Comparison of ENCODE assay signal across 9 cellular contexts in genomic region chr12:67070307-67070600, GRCh38.
DNase-seq lines count a peak whose midpoint lies in the region; ATAC-seq and TF ChIP-seq lines count a peak whose summit lies in the region.
"Had no signal": no experiment of that assay in that cellular context is flagged by ENCODE, and none has a peak within 500 bp of the region (broad histone marks: within the 10 kb centered on the region; RNA-seq: fewer than 3 reads in every experiment).

No MANE protein-coding gene starts in this region.

- H3K36me3 Mint-ChIP-seq in T-helper 1 cell treated with Interleukin-12 subunit alpha and Interleukin-12 subunit beta and Interleukin-4 antibody, amounts not matched to agents 30 μg/mL and 1 μg/mL, for 36 hours (ENCODE audit: low read depth), result peaks cover 2% of the 10 kb centered on the region

- peak overlapping the region; percentile 94 for H2AFZ ChIP-seq in parathyroid adenoma

- peak overlapping the region; percentile 81 for H3K4me3 Mint-ChIP-seq in T-helper 1 cell treated with Interleukin-12 subunit alpha and Interleukin-12 subunit beta and Interleukin-4 antibody, amounts not matched to agents 30 μg/mL and 1 μg/mL, for 36 hours

- H3K4me1 ChIP-seq in endocrine pancreas (ENCODE audit: control insufficient read depth, insufficient read depth, low read length) (no peaks in the 10 kb centered on the region), parathyroid adenoma (peaks cover 16% of the 10 kb centered on the region)

- ATAC-seq in GM18517 (IDR thresholded peaks at IDR 0.05; ENCODE audit: unreplicated experiment), result no peak

- peaks cover 9% of the 10 kb centered on the region for H3K79me2 ChIP-seq in parathyroid adenoma

- H3K27ac Mint-ChIP-seq in T-helper 1 cell treated with Interleukin-12 subunit alpha and Interleukin-12 subunit beta and Interleukin-4 antibody, amounts not matched to agents 30 μg/mL and 1 μg/mL, for 36 hours, result no peak overlapping the region

- POLR2A ChIA-PET in HEK293T (lab: Yijun Ruan, JAX), result interaction anchor here (1.3 to 1.5 kb wide), 2 partner anchors 95 to 199 kb away, joined by 4 to 8 read pairs; partner anchors contain the start of gene CAND1

- H3K4me3 ChIP-seq in endocrine pancreas (ENCODE audit: control insufficient read depth, insufficient read depth, low read length), result peak overlapping the region; percentile 60
- peak overlapping the region; percentile 66 for H3K4me3 ChIP-seq in parathyroid adenoma (ENCODE audit: low read depth, low read length)

- peaks cover 14% of the 10 kb centered on the region for H3K4me1 Mint-ChIP-seq in T-helper 1 cell treated with Interleukin-12 subunit alpha and Interleukin-12 subunit beta and Interleukin-4 antibody, amounts not matched to agents 30 μg/mL and 1 μg/mL, for 36 hours (ENCODE audit: low read depth)

- no peak overlapping the region for H3K9ac ChIP-seq in endocrine pancreas (ENCODE audit: control insufficient read depth, insufficient read depth, low read length)
- H3K9ac ChIP-seq in parathyroid adenoma, result no peak overlapping the region

- no peaks in the 10 kb centered on the region for H3K27me3 ChIP-seq in endocrine pancreas (ENCODE audit: control insufficient read depth, insufficient read depth, low read length)
- no peaks in the 10 kb centered on the region for H3K27me3 ChIP-seq in parathyroid adenoma (ENCODE audit: control insufficient read depth, insufficient read depth, low read length)

- H3K9me3 Mint-ChIP-seq in T-helper 1 cell treated with Interleukin-12 subunit alpha and Interleukin-12 subunit beta and Interleukin-4 antibody, amounts not matched to agents 30 μg/mL and 1 μg/mL, for 36 hours, result no peaks in the 10 kb centered on the region

- no peak for DNase-seq in T-helper 1 cell
- no peak for DNase-seq in HEK293T (ENCODE audit: extremely low spot score)
- no peak for DNase-seq in iPS-NIHi11 (ENCODE audit: low spot score)
- DNase-seq: cerebellar nuclear complex had no signal

- H3K36me3 ChIP-seq in endocrine pancreas (ENCODE audit: control insufficient read depth, insufficient read depth, low read length), result no peaks in the 10 kb centered on the region
- H3K36me3 ChIP-seq in parathyroid adenoma (ENCODE audit: control insufficient read depth, insufficient read depth, low read length), result no peaks in the 10 kb centered on the region

- H3K4me2 ChIP-seq in parathyroid adenoma (ENCODE audit: low read length), result peak overlapping the region; percentile 90

- H3K9me3 ChIP-seq in endocrine pancreas (ENCODE audit: control insufficient read depth, low read length) (no peaks in the 10 kb centered on the region), parathyroid adenoma (ENCODE audit: control insufficient read depth, low read length) (no peaks in the 10 kb centered on the region)

- TF ChIP-seq CTCF in VCaP (conservative IDR thresholded peaks at IDR 0.05), result no peak
- TF ChIP-seq CTCF in parathyroid adenoma (IDR thresholded peaks at IDR 0.05), result no peak

- peaks cover 57% of the 10 kb centered on the region for H3K27me3 Mint-ChIP-seq in T-helper 1 cell treated with Interleukin-12 subunit alpha and Interleukin-12 subunit beta and Interleukin-4 antibody, amounts not matched to agents 30 μg/mL and 1 μg/mL, for 36 hours (ENCODE audit: low read depth)

- H3K27ac ChIP-seq in VCaP (peak overlapping the region; percentile 85), parathyroid adenoma (peak overlapping the region; percentile 90)

- CTCF ChIA-PET in HEK293T (lab: Yijun Ruan, JAX), result interaction anchor here (1.2 kb wide), 1 partner anchor 44 kb away, joined by 4 read pairs; no protein-coding TSS in a partner anchor

TF ChIP-seq in HEK293T, 16 proteins besides CTCF, POLR2A, EP300 and RAD21:
- TF ChIP-seq CTBP1 (IDR thresholded peaks at IDR 0.05; ENCODE audit: borderline replicate concordance), result no peak
- TF ChIP-seq FOXK2 (IDR thresholded peaks at IDR 0.05), result no peak
- no peak for TF ChIP-seq BHLHE40 (IDR thresholded peaks at IDR 0.05; ENCODE audit: borderline replicate concordance)
- TF ChIP-seq ZNF384 (IDR thresholded peaks at IDR 0.05), result no peak
- no peak for TF ChIP-seq HDGF (IDR thresholded peaks at IDR 0.05; ENCODE audit: borderline replicate concordance)
- no peak for TF ChIP-seq NFRKB (IDR thresholded peaks at IDR 0.05)
- TF ChIP-seq PKNOX1 (IDR thresholded peaks at IDR 0.05), result no peak
- TF ChIP-seq SUZ12 (IDR thresholded peaks at IDR 0.05), result no peak
- no peak for TF ChIP-seq L3MBTL2 (conservative IDR thresholded peaks at IDR 0.05)
- TF ChIP-seq ELF4 (IDR thresholded peaks at IDR 0.05), result no peak
